Comparison of ENCODE assay signal across 14 cellular contexts in genomic region chr1:206768472-206769330, GRCh38. TPM values are rescaled to one million over a fixed set of nuclear protein-coding genes. Genes with fewer than 3 reads are reported as not detected.
DNase-seq lines count a peak whose midpoint lies in the region; ATAC-seq lines count a peak whose summit lies in the region.
"Had no signal": no experiment of that assay in that cellular context is flagged by ENCODE, and none has a peak within 500 bp of the region (broad histone marks: within the 10 kb centered on the region; RNA-seq: fewer than 3 reads in every experiment).

No MANE protein-coding gene starts in this region.

- no peak for DNase-seq in activated naive CD4-positive, alpha-beta T cell treated with anti-CD3 and anti-CD28 coated beads, Interleukin-2, amount 50 U/mL, for 16 hours
- DNase-seq in T-helper 17 cell: no peak
- DNase-seq in Karpas-422: no peak
- no peak for DNase-seq in NCI-H1436 treated with DMSO at 0.1 percent for 48 hours (lab: John Stamatoyannopoulos, UW)
- DNase-seq in NCI-H510A (lab: John Stamatoyannopoulos, UW): no peak
- DNase-seq: activated CD4-positive, alpha-beta T cell treated with anti-CD3 and anti-CD28 coated beads for 1 hour; GF-D8; midbrain; NCI-H2029 treated with DMSO at 0.1 percent for 48 hours; right cardiac atrium had no signal

- no peaks in the 10 kb centered on the region for H4K20me1 ChIP-seq in Karpas-422 (ENCODE audit: insufficient read depth, low read depth, low read length)

- H3K4me2 ChIP-seq in Karpas-422 (ENCODE audit: low read depth, low read length, poor library complexity, severe bottlenecking): no peak overlapping the region

- no peaks in the 10 kb centered on the region for H3K27me3 Mint-ChIP-seq in activated naive CD4-positive, alpha-beta T cell treated with anti-CD3 and anti-CD28 coated beads, Interleukin-2, amount 50 U/mL, for 24 hours
- no peaks in the 10 kb centered on the region for H3K27me3 Mint-ChIP-seq in T-helper 17 cell

- H3K36me3 ChIP-seq in Karpas-422 (ENCODE audit: insufficient read depth, low read length): no peaks in the 10 kb centered on the region

- H3K9me3 Mint-ChIP-seq in activated naive CD4-positive, alpha-beta T cell treated with anti-CD3 and anti-CD28 coated beads, Interleukin-2, amount 50 U/mL, for 24 hours: no peaks in the 10 kb centered on the region

- no peak overlapping the region for H3K27ac ChIP-seq in Karpas-422 (ENCODE audit: low read length)

- H3K9me2 ChIP-seq in Karpas-422 (replicated peaks; ENCODE audit: insufficient read depth, low read length): no peaks in the 10 kb centered on the region

- H3K4me3 Mint-ChIP-seq in activated naive CD4-positive, alpha-beta T cell treated with anti-CD3 and anti-CD28 coated beads, Interleukin-2, amount 50 U/mL, for 24 hours: peak overlapping the region; percentile 34
- peak overlapping the region; percentile 81 for H3K4me3 Mint-ChIP-seq in T-helper 17 cell

- H3K4me1 ChIP-seq in Karpas-422 (ENCODE audit: low read length): no peaks in the 10 kb centered on the region

- peaks cover 4% of the 10 kb centered on the region; the same call in 1 of the 2 replicates for H3K27me3 ChIP-seq in Karpas-422 (ENCODE audit: low read length)

- H3K79me2 ChIP-seq in Karpas-422 (ENCODE audit: low read length): no peaks in the 10 kb centered on the region

- H3K36me3 Mint-ChIP-seq in activated naive CD4-positive, alpha-beta T cell treated with anti-CD3 and anti-CD28 coated beads, Interleukin-2, amount 50 U/mL, for 24 hours: no peaks in the 10 kb centered on the region
- no peaks in the 10 kb centered on the region for H3K36me3 Mint-ChIP-seq in T-helper 17 cell (ENCODE audit: low read depth)

- peak; percentile 1 for ATAC-seq in HG02840 (IDR thresholded peaks at IDR 0.05; ENCODE audit: low FRiP score, unreplicated experiment)
- ATAC-seq in T-helper 17 cell: no peak
- ATAC-seq in GM21528 (IDR thresholded peaks at IDR 0.05; ENCODE audit: low FRiP score, unreplicated experiment): no peak
- ATAC-seq: right cardiac atrium had no signal

- H2AFZ ChIP-seq in Karpas-422 (ENCODE audit: low read length): no peak overlapping the region

- H3K9me3 ChIP-seq in T-helper 17 cell (ENCODE audit: control insufficient read depth, low read length, poor library complexity, severe bottlenecking): no peaks in the 10 kb centered on the region
- no peaks in the 10 kb centered on the region for H3K9me3 ChIP-seq in Karpas-422 (ENCODE audit: low read length)

- no peak overlapping the region for H3K4me3 ChIP-seq in Karpas-422 (ENCODE audit: low read length)

- peaks cover 87% of the 10 kb centered on the region for H3K4me1 Mint-ChIP-seq in activated naive CD4-positive, alpha-beta T cell treated with anti-CD3 and anti-CD28 coated beads, Interleukin-2, amount 50 U/mL, for 24 hours
- H3K4me1 Mint-ChIP-seq in T-helper 17 cell: peaks cover 64% of the 10 kb centered on the region

- no peak overlapping the region for H3K27ac Mint-ChIP-seq in activated naive CD4-positive, alpha-beta T cell treated with anti-CD3 and anti-CD28 coated beads, Interleukin-2, amount 50 U/mL, for 24 hours
- H3K27ac Mint-ChIP-seq in T-helper 17 cell: peak overlapping the region; percentile 92

- no peak overlapping the region for H3K9ac ChIP-seq in Karpas-422 (ENCODE audit: low read length)

RNA-seq across cellular contexts. Expression of gene IL19, which starts 1.9 kb away (rescaled TPM):
- not detected for total RNA-seq in T-helper 17 cell
- total RNA-seq in Karpas-422 (2014; rRNA removed; shearing (Covaris generic); ENCODE audit: low replicate concordance): not detected in 2 replicates
- total RNA-seq: right cardiac atrium had no signal

RNA-seq across cellular contexts. Expression of gene IL10, which starts 3.6 kb away (rescaled TPM):
- total RNA-seq in T-helper 17 cell: under 1 TPM; 0.20 to 0.76 TPM
- not detected in 2 replicates for total RNA-seq in Karpas-422 (2014; rRNA removed; shearing (Covaris generic); ENCODE audit: low replicate concordance)
- total RNA-seq: astrocyte had no signal
